Comparison of ENCODE assay signal across 27 cellular contexts in genomic region chr7:2093214-2093840, GRCh38.
DNase-seq lines count a peak whose midpoint lies in the region; ATAC-seq, FAIRE-seq and TF ChIP-seq lines count a peak whose summit lies in the region.
"Had no signal": no experiment of that assay in that cellular context is flagged by ENCODE, and none has a peak within 500 bp of the region (broad histone marks: within the 10 kb centered on the region; RNA-seq: fewer than 3 reads in every experiment).

No MANE protein-coding gene starts in this region.

- intact Hi-C loops in dendritic cell treated with granulocyte-macrophage colony-stimulating factor and Interleukin-4, amounts not matched to agents 40 ng/mL and 50 ng/mL, for 4 days (cut with micrococcal nuclease) = no loop called here
- intact Hi-C loops in Caco-2 (cut with micrococcal nuclease; ENCODE audit: unreplicated experiment) = no loop called here

- no peak overlapping the region for H3K4me3 ChIP-seq in AG10803 (ENCODE audit: low read length)
- no peak overlapping the region for H3K4me3 ChIP-seq in Caco-2 (ENCODE audit: low read depth, low read length)
- H3K4me3 ChIP-seq in coronary artery = no peak overlapping the region
- H3K4me3 ChIP-seq in gastroesophageal sphincter = no peak overlapping the region
- H3K4me3 ChIP-seq: gastrocnemius medialis had no signal

- FAIRE-seq in HTR-8/SVneo (lab: Jason Lieb, UNC) = peak; percentile 60

- DNase-seq in AG10803 (ENCODE audit: low read depth) (peak; percentile 20), HTR-8/SVneo (ENCODE audit: insufficient read length, low spot score) (no peak), mesothelial cell of epicardium (ENCODE audit: low spot score in 2 of 2, unreplicated experiment in 2 of 2) (no peak), Caco-2 (no peak), coronary artery (ENCODE audit: low spot score) (no peak)
- no peak for DNase-seq in effector CD4-positive, alpha-beta T cell
- DNase-seq: activated CD4-positive, alpha-beta T cell treated with anti-CD3 and anti-CD28 coated beads, Interleukin-2, amount 10 ng/mL, durations not matched to agents 24 days and 14 days; activated T-cell treated with anti-CD3 and anti-CD28 coated beads, Interleukin-2, amount 50 U/mL, for 4 hours; amniotic stem cell; DMS79 treated with DMSO at 0.1 percent for 48 hours; effector memory CD8-positive, alpha-beta T cell; gastrocnemius medialis; islet precursor cell; Kasumi-1; natural killer cell; NCI-H1436; NCI-H2107; NCI-H774; right cardiac atrium; RPMI8226; SK-N-SH; stimulated activated CD4-positive, alpha-beta T cell treated with anti-CD3 and anti-CD28 coated beads, Interleukin-2, amount 100 ng/mL, for 24 hours had no signal

- H3K9me3 ChIP-seq in Caco-2 = no peaks in the 10 kb centered on the region
- no peaks in the 10 kb centered on the region for H3K9me3 ChIP-seq in gastroesophageal sphincter
- H3K9me3 ChIP-seq: gastrocnemius medialis, SK-N-SH had no signal

- H3K9me3 Mint-ChIP-seq in dendritic cell treated with granulocyte-macrophage colony-stimulating factor and Interleukin-4, amounts not matched to agents 40 ng/mL and 50 ng/mL, for 4 days = no peaks in the 10 kb centered on the region
- H3K9me3 Mint-ChIP-seq in mesothelial cell of epicardium = peaks cover 8% of the 10 kb centered on the region
- no peaks in the 10 kb centered on the region for H3K9me3 Mint-ChIP-seq in Caco-2 (ENCODE audit: unreplicated experiment)
- H3K9me3 Mint-ChIP-seq: activated CD4-positive, alpha-beta T cell treated with anti-CD3 and anti-CD28 coated beads, Interleukin-2, amount 10 ng/mL, durations not matched to agents 24 days and 14 days; activated T-cell treated with anti-CD3 and anti-CD28 coated beads, Interleukin-2, amount 50 U/mL, for 4 hours; effector memory CD8-positive, alpha-beta T cell; natural killer cell; T-helper 2 cell treated with Interferon-gamma antibody and Interleukin-4, amounts not matched to agents 5 μg/mL and 100 μg/mL, for 36 hours had no signal

- no peak overlapping the region for H3K4me3 Mint-ChIP-seq in dendritic cell treated with granulocyte-macrophage colony-stimulating factor and Interleukin-4, amounts not matched to agents 40 ng/mL and 50 ng/mL, for 4 days
- no peak overlapping the region for H3K4me3 Mint-ChIP-seq in mesothelial cell of epicardium
- H3K4me3 Mint-ChIP-seq in Caco-2 (ENCODE audit: unreplicated experiment) = no peak overlapping the region
- H3K4me3 Mint-ChIP-seq: activated CD4-positive, alpha-beta T cell treated with anti-CD3 and anti-CD28 coated beads, Interleukin-2, amount 10 ng/mL, durations not matched to agents 24 days and 14 days; activated T-cell treated with anti-CD3 and anti-CD28 coated beads, Interleukin-2, amount 50 U/mL, for 4 hours; effector memory CD8-positive, alpha-beta T cell; natural killer cell; T-helper 2 cell treated with Interferon-gamma antibody and Interleukin-4, amounts not matched to agents 5 μg/mL and 100 μg/mL, for 36 hours; type B pancreatic cell had no signal

- 70 to 95% methylated on average over 3 to 5 of the region's 15 CpGs for WGBS in gastroesophageal sphincter (ENCODE audit: low coverage in 1 of 2), 2 donors

- no peaks in the 10 kb centered on the region for H3K27me3 ChIP-seq in Caco-2 (replicated peaks; ENCODE audit: control insufficient read depth, insufficient read depth, low read length)
- H3K27me3 ChIP-seq in gastroesophageal sphincter = no peaks in the 10 kb centered on the region
- H3K27me3 ChIP-seq: gastrocnemius medialis had no signal

- BruUV-seq in Caco-2 (replicated peaks; lab: Mats Ljungman, UMichigan) = no TSS peak

- H3K36me3 Mint-ChIP-seq in dendritic cell treated with granulocyte-macrophage colony-stimulating factor and Interleukin-4, amounts not matched to agents 40 ng/mL and 50 ng/mL, for 4 days (ENCODE audit: low read depth) = peaks cover 56% of the 10 kb centered on the region
- H3K36me3 Mint-ChIP-seq in mesothelial cell of epicardium (peaks cover 15% of the 10 kb centered on the region), Caco-2 (ENCODE audit: insufficient read depth, unreplicated experiment) (peaks cover 33% of the 10 kb centered on the region)
- H3K36me3 Mint-ChIP-seq: natural killer cell had no signal

- H3K27ac Mint-ChIP-seq in dendritic cell treated with granulocyte-macrophage colony-stimulating factor and Interleukin-4, amounts not matched to agents 40 ng/mL and 50 ng/mL, for 4 days = peak overlapping the region; percentile 3
- H3K27ac Mint-ChIP-seq in mesothelial cell of epicardium (peak overlapping the region; percentile 70), Caco-2 (ENCODE audit: unreplicated experiment) (no peak overlapping the region)
- H3K27ac Mint-ChIP-seq: activated CD4-positive, alpha-beta T cell treated with anti-CD3 and anti-CD28 coated beads, Interleukin-2, amount 10 ng/mL, durations not matched to agents 24 days and 14 days; natural killer cell; T-helper 2 cell treated with Interferon-gamma antibody and Interleukin-4, amounts not matched to agents 5 μg/mL and 100 μg/mL, for 36 hours; type B pancreatic cell had no signal

- H3K27me3 Mint-ChIP-seq in dendritic cell treated with granulocyte-macrophage colony-stimulating factor and Interleukin-4, amounts not matched to agents 40 ng/mL and 50 ng/mL, for 4 days = no peaks in the 10 kb centered on the region
- H3K27me3 Mint-ChIP-seq in mesothelial cell of epicardium (ENCODE audit: low read depth) (no peaks in the 10 kb centered on the region), Caco-2 (ENCODE audit: insufficient read depth, unreplicated experiment) (no peaks in the 10 kb centered on the region)
- H3K27me3 Mint-ChIP-seq: activated CD4-positive, alpha-beta T cell treated with anti-CD3 and anti-CD28 coated beads, Interleukin-2, amount 10 ng/mL, durations not matched to agents 24 days and 14 days; effector memory CD8-positive, alpha-beta T cell; type B pancreatic cell had no signal

- no peaks in the 10 kb centered on the region for H3K36me3 ChIP-seq in Caco-2 (ENCODE audit: control insufficient read depth, insufficient read depth, low read length)
- peaks cover 0 to 15% of the 10 kb centered on the region in 2 donors for H3K36me3 ChIP-seq in gastroesophageal sphincter
- H3K36me3 ChIP-seq: gastrocnemius medialis had no signal

- TF ChIP-seq POLR2A in gastroesophageal sphincter (IDR thresholded peaks at IDR 0.05) = no peak

- H3K4me1 ChIP-seq in Caco-2 = no peaks in the 10 kb centered on the region
- no peaks in the 10 kb centered on the region for H3K4me1 ChIP-seq in gastroesophageal sphincter
- H3K4me1 ChIP-seq: gastrocnemius medialis had no signal

- TF ChIP-seq EP300 in gastroesophageal sphincter (IDR thresholded peaks at IDR 0.05) = no peak

- ATAC-seq in gastroesophageal sphincter = no peak
- ATAC-seq: activated T-cell treated with anti-CD3 and anti-CD28 coated beads, Interleukin-2, amount 50 U/mL, for 4 hours; effector memory CD8-positive, alpha-beta T cell; gastrocnemius medialis; natural killer cell; right cardiac atrium had no signal

- POLR2A ChIA-PET in Caco-2 (lab: Charles Lee) = no interaction called here

- CTCF ChIA-PET in Caco-2 (lab: Charles Lee) = interaction anchor here (0.7 kb wide), 1 partner anchor 176 kb away, joined by 3 read pairs; no protein-coding TSS in a partner anchor

- H3K4me1 Mint-ChIP-seq in dendritic cell treated with granulocyte-macrophage colony-stimulating factor and Interleukin-4, amounts not matched to agents 40 ng/mL and 50 ng/mL, for 4 days (ENCODE audit: low read depth) = peaks cover 50% of the 10 kb centered on the region
- peaks cover 7% of the 10 kb centered on the region for H3K4me1 Mint-ChIP-seq in mesothelial cell of epicardium
- H3K4me1 Mint-ChIP-seq in Caco-2 (ENCODE audit: low read depth, unreplicated experiment) = no peaks in the 10 kb centered on the region

- TF ChIP-seq CTCF in AG10803 (conservative IDR thresholded peaks at IDR 0.05; ENCODE audit: low read length) = no peak
- TF ChIP-seq CTCF in mesothelial cell of epicardium (IDR thresholded peaks at IDR 0.05; ENCODE audit: unreplicated experiment) = no peak
- no peak for TF ChIP-seq CTCF in Caco-2 (IDR thresholded peaks at IDR 0.05; ENCODE audit: insufficient read depth in 1 of 2, low read depth in 1 of 2, low read length in 1 of 2, severe bottlenecking in 1 of 2, unreplicated experiment in 1 of 2)
- no peak for TF ChIP-seq CTCF in coronary artery (IDR thresholded peaks at IDR 0.05)
- TF ChIP-seq CTCF in gastroesophageal sphincter (IDR thresholded peaks at IDR 0.05) = no peak

- H3K27ac ChIP-seq in coronary artery (no peak overlapping the region), gastroesophageal sphincter (no peak overlapping the region)
- H3K27ac ChIP-seq: gastrocnemius medialis, HL-60 had no signal
